In genomic region chr2:41966920-41967319, GRCh38 we compare ENCODE assay signal across 9 cellular contexts.
DNase-seq lines count a peak whose midpoint lies in the region; ATAC-seq and TF ChIP-seq lines count a peak whose summit lies in the region.
"Had no signal": no experiment of that assay in that cellular context is flagged by ENCODE, and none has a peak within 500 bp of the region (broad histone marks: within the 10 kb centered on the region; RNA-seq: fewer than 3 reads in every experiment).

No MANE protein-coding gene starts in this region.

- peak overlapping the region; percentile 40 for H3K4me3 ChIP-seq in coronary artery
- no peak overlapping the region for H3K4me3 ChIP-seq in mucosa of descending colon
- H3K4me3 ChIP-seq in thoracic aorta: peak overlapping the region; percentile 22
- H3K4me3 ChIP-seq: prostate gland had no signal

- ATAC-seq in mucosa of descending colon (peak; percentile 2), thoracic aorta (ENCODE audit: insufficient number of reproducible peaks, low FRiP score, low read depth) (peak; percentile 23), HG03342 (IDR thresholded peaks at IDR 0.05; ENCODE audit: unreplicated experiment) (no peak)
- no peak for ATAC-seq in activated CD4-positive, alpha-beta T cell treated with anti-CD3 and anti-CD28 coated beads for 36 hours

- H3K4me1 Mint-ChIP-seq in activated CD4-positive, alpha-beta T cell treated with anti-CD3 and anti-CD28 coated beads for 36 hours: no peaks in the 10 kb centered on the region

- peaks cover 2% of the 10 kb centered on the region for H3K27me3 Mint-ChIP-seq in activated CD4-positive, alpha-beta T cell treated with anti-CD3 and anti-CD28 coated beads for 36 hours

- intact Hi-C loops in mucosa of descending colon (cut with DNase I, micrococcal nuclease): no loop called here
- intact Hi-C loops in activated CD4-positive, alpha-beta T cell treated with anti-CD3 and anti-CD28 coated beads for 36 hours (cut with DNase I, micrococcal nuclease): no loop called here

- H3K36me3 ChIP-seq in mucosa of descending colon (ENCODE audit: low read depth): no peaks in the 10 kb centered on the region
- no peaks in the 10 kb centered on the region for H3K36me3 ChIP-seq in thoracic aorta
- H3K36me3 ChIP-seq: prostate gland had no signal

- no peaks in the 10 kb centered on the region for H3K36me3 Mint-ChIP-seq in activated CD4-positive, alpha-beta T cell treated with anti-CD3 and anti-CD28 coated beads for 36 hours (ENCODE audit: low read depth)

- H3K27me3 ChIP-seq in thoracic aorta (replicated peaks; ENCODE audit: insufficient read depth): no peaks in the 10 kb centered on the region

- POLR2A ChIA-PET in activated CD4-positive, alpha-beta T cell treated with anti-CD3 and anti-CD28 coated beads for 36 hours (lab: Charles Lee): no interaction called here

- H3K27ac ChIP-seq in coronary artery (peak overlapping the region; percentile 66 to 92), thoracic aorta (peak overlapping the region; percentile 88 to 93)

- H3K9me3 Mint-ChIP-seq in activated CD4-positive, alpha-beta T cell treated with anti-CD3 and anti-CD28 coated beads for 36 hours (ENCODE audit: low read depth): no peaks in the 10 kb centered on the region

- H3K9me3 ChIP-seq in mucosa of descending colon (no peaks in the 10 kb centered on the region), thoracic aorta (no peaks in the 10 kb centered on the region)
- H3K9me3 ChIP-seq: prostate gland had no signal

- in situ Hi-C loops in ACHN (cut with HindIII; ENCODE audit: low pct_ligation_motif_present, low pct_unique_long_range_greater_than_20kb, low sequenced_read_pairs): no loop called here

- no peak overlapping the region for H3K4me3 Mint-ChIP-seq in activated CD4-positive, alpha-beta T cell treated with anti-CD3 and anti-CD28 coated beads for 36 hours

- TF ChIP-seq CTCF in coronary artery (IDR thresholded peaks at IDR 0.05) (no peak), mucosa of descending colon (IDR thresholded peaks at IDR 0.05) (no peak), thoracic aorta (IDR thresholded peaks at IDR 0.05) (no peak)

- H3K4me1 ChIP-seq in mucosa of descending colon (ENCODE audit: low read depth) (peaks cover 46% of the 10 kb centered on the region), thoracic aorta (ENCODE audit: control insufficient read depth in 1 of 2, low read depth in 2 of 2) (peaks cover 45 to 58% of the 10 kb centered on the region in 2 donors)
- H3K4me1 ChIP-seq: prostate gland had no signal

- DNase-seq in NOMO-1 treated with DMSO at 0.1 percent for 48 hours (lab: John Stamatoyannopoulos, UW; ENCODE audit: unreplicated experiment) (peak; percentile 57), coronary artery (ENCODE audit: low spot score) (peak; percentile 77), mucosa of descending colon (peak in 1 of 3 donors; percentile 31), thoracic aorta (ENCODE audit: low spot score) (no peak), ACHN (no peak), NCI-H510A (lab: John Stamatoyannopoulos, UW) (no peak)
- DNase-seq in activated CD4-positive, alpha-beta T cell treated with anti-CD3 and anti-CD28 coated beads for 36 hours: no peak

- CTCF ChIA-PET in activated CD4-positive, alpha-beta T cell treated with anti-CD3 and anti-CD28 coated beads for 36 hours (lab: Charles Lee): no interaction called here

- H3K27ac Mint-ChIP-seq in activated CD4-positive, alpha-beta T cell treated with anti-CD3 and anti-CD28 coated beads for 36 hours: no peak overlapping the region

Comparison
In these comparisons a context has a peak if more than half of its experiments do, and no peak if none do; other contexts are left out.
1. DNase-seq: peak in NOMO-1 treated with DMSO at 0.1 percent for 48 hours (single experiment) and coronary artery (single experiment); none in thoracic aorta (single experiment), activated CD4-positive, alpha-beta T cell treated with anti-CD3 and anti-CD28 coated beads for 36 hours (single experiment), ACHN (single experiment) and NCI-H510A (single experiment).
2. ATAC-seq: peak in mucosa of descending colon (single experiment) and thoracic aorta (single experiment); none in HG03342 (single experiment) and activated CD4-positive, alpha-beta T cell treated with anti-CD3 and anti-CD28 coated beads for 36 hours (single experiment).